In the genomic region with DNA sequence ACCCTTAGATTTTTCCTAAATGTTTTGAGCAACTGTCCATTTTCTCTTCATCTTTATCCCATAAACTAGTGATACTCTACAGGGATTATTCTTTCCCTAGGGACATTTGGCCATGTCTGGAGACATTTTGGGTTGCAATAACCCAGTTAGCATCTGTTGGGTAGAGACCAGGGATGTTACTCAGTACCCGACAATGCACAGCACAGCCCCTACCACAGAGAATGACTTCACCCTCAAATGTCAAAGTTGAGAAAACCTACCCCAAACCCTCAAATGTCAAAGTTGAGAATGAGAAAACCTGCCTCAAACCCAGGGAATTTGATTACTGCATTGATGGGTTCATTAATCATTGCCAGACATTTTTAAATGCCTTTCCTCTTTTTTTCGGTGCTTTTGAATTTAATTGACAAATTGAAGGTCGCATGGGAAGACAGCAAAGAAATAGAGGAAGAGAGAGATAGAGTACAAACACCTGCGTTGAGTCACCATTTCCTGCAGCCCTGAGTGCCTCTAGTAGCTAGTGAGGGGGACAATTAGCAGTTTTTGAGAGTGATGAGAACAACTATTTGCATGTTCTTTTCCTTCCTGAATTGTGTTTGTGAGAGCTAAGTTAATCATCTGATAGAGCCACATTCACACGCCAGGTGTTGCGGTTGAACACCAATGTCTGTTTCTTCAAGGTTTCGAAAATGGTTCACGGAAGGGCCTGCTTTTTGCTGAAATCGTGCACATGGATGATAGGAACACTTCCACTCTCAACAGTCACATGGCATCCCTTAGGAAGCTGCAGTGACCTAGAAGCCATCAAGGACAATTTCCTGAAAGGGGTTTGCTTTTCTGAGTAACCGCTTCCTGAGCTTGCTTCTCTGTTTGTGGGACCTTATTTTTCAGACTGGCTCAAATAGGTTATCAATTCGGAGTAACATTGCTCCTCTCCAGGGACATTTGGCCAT, we compare ENCODE assay signal across 11 cellular contexts.
DNase-seq lines count a peak whose midpoint lies in the region; ATAC-seq, FAIRE-seq and TF ChIP-seq lines count a peak whose summit lies in the region.
"Had no signal": no experiment of that assay in that cellular context is flagged by ENCODE, and none has a peak within 500 bp of the region (broad histone marks: within the 10 kb centered on the region; RNA-seq: fewer than 3 reads in every experiment).

No MANE protein-coding gene starts in this region.

- H3K27me3 ChIP-seq in endothelial cell of umbilical vein (ENCODE audit: control insufficient read depth in 2 of 2, insufficient read depth in 2 of 2, low read length in 2 of 2) (no peaks in the 10 kb centered on the region), right cardiac atrium (ENCODE audit: control insufficient read depth, insufficient read depth) (no peaks in the 10 kb centered on the region)
- H3K27me3 ChIP-seq: foreskin keratinocyte had no signal

- BruUV-seq in endothelial cell of umbilical vein (replicated peaks; lab: Mats Ljungman, UMichigan): no TSS peak

- H3K36me3 ChIP-seq in endothelial cell of umbilical vein (ENCODE audit: control insufficient read depth in 2 of 2, extremely low read depth in 1 of 2, insufficient read depth in 2 of 2, low read length in 2 of 2): no peaks in the 10 kb centered on the region

- CTCF ChIA-PET in endothelial cell of umbilical vein (lab: Charles Lee): no interaction called here

- dilution Hi-C loops in endothelial cell of umbilical vein (cut with MboI; ENCODE audit: extremely low pct_ligation_motif_present, low sequenced_read_pairs): no loop called here

- no peak overlapping the region for H3K9ac ChIP-seq in endothelial cell of umbilical vein (replicated peaks; ENCODE audit: extremely low read depth, insufficient read depth, low read length)

- no peaks in the 10 kb centered on the region for H4K20me1 ChIP-seq in endothelial cell of umbilical vein (replicated peaks; ENCODE audit: control insufficient read depth, extremely low read depth, insufficient read depth, low read length)

- no peaks in the 10 kb centered on the region for H3K9me1 ChIP-seq in endothelial cell of umbilical vein (replicated peaks; ENCODE audit: control insufficient read depth, extremely low read depth, insufficient read depth, low read length)

- intact Hi-C loops in endothelial cell of umbilical vein (cut with micrococcal nuclease) (no loop called here), right cardiac atrium (cut with DNase I) (no loop called here)

- WGBS in right cardiac atrium: 72% methylated on average over 11 of the region's 11 CpGs

- H3K27ac ChIP-seq in endothelial cell of umbilical vein (ENCODE audit: insufficient read depth, low read depth, low read length) (no peak overlapping the region), right cardiac atrium (ENCODE audit: low read length) (no peak overlapping the region)
- H3K27ac ChIP-seq: foreskin keratinocyte had no signal

- no peak overlapping the region for H2AFZ ChIP-seq in endothelial cell of umbilical vein (ENCODE audit: low read depth, low read length)

- H3K4me3 ChIP-seq in endothelial cell of umbilical vein (replicated peaks in 1 of 3; ENCODE audit: insufficient read depth in 1 of 3, low read depth in 1 of 3, low read length in 3 of 3) (no peak overlapping the region), right cardiac atrium (ENCODE audit: low read length) (no peak overlapping the region)

- no peak for TF ChIP-seq POLR2A in endothelial cell of umbilical vein (IDR thresholded peaks at IDR 0.05; ENCODE audit: low read depth, low read length)

- no peaks in the 10 kb centered on the region for H3K79me2 ChIP-seq in endothelial cell of umbilical vein (ENCODE audit: control insufficient read depth, insufficient read depth, low read length)

- peak; percentile 97 for ATAC-seq in GM18861 (IDR thresholded peaks at IDR 0.05; ENCODE audit: unreplicated experiment)
- ATAC-seq in GM21515 (IDR thresholded peaks at IDR 0.05; ENCODE audit: unreplicated experiment): peak; percentile 95
- peak; percentile 98 for ATAC-seq in HG03159 (IDR thresholded peaks at IDR 0.05; ENCODE audit: unreplicated experiment)
- ATAC-seq in right cardiac atrium: no peak
- ATAC-seq: foreskin keratinocyte had no signal

- POLR2A ChIA-PET in endothelial cell of umbilical vein (lab: Charles Lee): no interaction called here

- no peak overlapping the region for H3K4me2 ChIP-seq in endothelial cell of umbilical vein (ENCODE audit: insufficient read depth, low read length)

- peak; percentile 31 for FAIRE-seq in endothelial cell of umbilical vein (lab: Jason Lieb, UNC)
- FAIRE-seq: HTR-8/SVneo had no signal

- H3K9me3 ChIP-seq in endothelial cell of umbilical vein (replicated peaks; ENCODE audit: control insufficient read depth, insufficient read depth, low read length): no peaks in the 10 kb centered on the region
- H3K9me3 ChIP-seq in right cardiac atrium (ENCODE audit: control insufficient read depth, low read length): no peaks in the 10 kb centered on the region

- no peak for TF ChIP-seq CTCF in endothelial cell of umbilical vein (IDR thresholded peaks at IDR 0.05; ENCODE audit: extremely low read depth in 1 of 2, insufficient read depth in 1 of 2, low read depth in 1 of 2, low read length in 2 of 2)

- H3K4me1 ChIP-seq in endothelial cell of umbilical vein (ENCODE audit: control insufficient read depth, extremely low read depth, insufficient read depth, low read length) (no peaks in the 10 kb centered on the region), right cardiac atrium (ENCODE audit: control insufficient read depth, insufficient read depth, low read length) (no peaks in the 10 kb centered on the region)
- H3K4me1 ChIP-seq: foreskin keratinocyte had no signal

- DNase-seq in endothelial cell of umbilical vein (ENCODE audit: low read depth, low spot score) (no peak), amygdala (lab: John Stamatoyannopoulos, UW) (no peak), right cardiac atrium (no peak), AG20443 (ENCODE audit: low spot score) (no peak), NCI-H2081 treated with DMSO at 0.1 percent for 48 hours (lab: John Stamatoyannopoulos, UW) (no peak)
- DNase-seq: foreskin keratinocyte, NCI-H774 had no signal

TF ChIP-seq in endothelial cell of umbilical vein, 7 proteins besides CTCF, POLR2A, EP300 and RAD21:
- TF ChIP-seq MYC (IDR thresholded peaks at IDR 0.05; ENCODE audit: low read depth, low read length) (no peak), GATA2 (IDR thresholded peaks at IDR 0.05; ENCODE audit: insufficient read depth, insufficient read length, low read depth, low read length) (no peak), POLR2AphosphoS5 (IDR thresholded peaks at IDR 0.05; ENCODE audit: insufficient read depth, low read depth, low read length) (no peak), EZH2 (IDR thresholded peaks at IDR 0.05; ENCODE audit: borderline replicate concordance, low read depth, low read length, severe bottlenecking) (no peak), FOS (IDR thresholded peaks at IDR 0.05; ENCODE audit: borderline replicate concordance, insufficient read depth, low read length) (no peak), JUN (IDR thresholded peaks at IDR 0.05; ENCODE audit: borderline replicate concordance, insufficient read depth, insufficient read length, low read depth) (no peak)
- TF ChIP-seq, protein P1, sequence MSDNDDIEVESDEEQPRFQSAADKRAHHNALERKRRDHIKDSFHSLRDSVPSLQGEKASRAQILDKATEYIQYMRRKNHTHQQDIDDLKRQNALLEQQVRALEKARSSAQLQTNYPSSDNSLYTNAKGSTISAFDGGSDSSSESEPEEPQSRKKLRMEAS (IDR thresholded peaks at IDR 0.05; ENCODE audit: insufficient read depth, insufficient read length): no peak

Comparison
In these comparisons a context has a peak if more than half of its experiments do, and no peak if none do; other contexts are left out.
1. ATAC-seq: peak in GM18861 (single experiment), GM21515 (single experiment) and HG03159 (single experiment); none in right cardiac atrium (0 of 2).